ENCODE assay signal across 8 cellular contexts in the genomic region with DNA sequence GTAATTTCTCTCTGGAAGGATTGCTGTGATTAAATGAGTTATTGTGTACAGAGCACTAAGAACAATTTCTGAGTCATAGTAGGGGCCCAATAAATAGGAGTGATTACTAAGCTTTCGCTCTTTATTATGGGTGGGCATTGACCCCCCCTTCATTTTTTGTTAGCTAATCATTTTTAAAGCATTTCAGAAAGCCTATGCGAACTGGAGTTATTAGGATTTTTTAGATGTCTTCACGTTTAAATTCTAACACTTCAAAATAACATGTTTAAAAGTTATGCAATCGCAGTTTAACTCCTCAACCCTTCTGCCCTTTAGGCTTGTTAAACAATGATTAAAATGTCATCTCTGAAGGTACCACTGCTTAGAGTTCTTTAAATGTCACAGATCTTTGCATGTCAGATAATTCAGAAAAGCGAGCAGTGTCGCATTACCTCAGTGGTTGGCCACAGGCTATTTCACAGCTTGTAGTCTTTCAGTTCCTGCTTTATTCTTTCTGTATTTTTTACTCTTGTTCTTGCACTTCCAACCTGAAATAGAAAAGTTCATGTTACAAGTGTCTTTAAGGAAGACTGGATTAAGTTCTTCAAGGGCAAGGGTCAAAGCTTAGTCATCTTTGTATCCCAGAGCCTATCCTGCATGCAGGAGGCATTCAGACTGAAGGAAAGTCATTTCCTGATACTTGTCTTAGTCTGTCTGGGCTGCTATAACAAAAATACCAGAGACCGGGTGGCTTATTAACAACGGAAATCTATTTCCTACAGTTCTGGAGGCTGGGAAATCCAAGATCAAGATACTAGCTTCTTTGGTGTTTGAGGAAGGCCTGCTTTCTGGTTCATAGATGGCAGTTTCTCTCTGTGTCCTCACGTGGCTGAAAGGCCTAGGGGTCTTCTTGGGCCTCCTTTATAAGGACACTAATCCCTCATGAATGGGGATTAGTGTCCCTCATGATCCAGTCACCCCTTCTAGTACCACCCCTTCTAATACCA.
DNase-seq lines count a peak whose midpoint lies in the region; ATAC-seq and TF ChIP-seq lines count a peak whose summit lies in the region.

No MANE protein-coding gene starts in this region.

- H3K36me3 ChIP-seq in HUES48 (ENCODE audit: control insufficient read depth, insufficient read depth, low read length), result no peaks in the 10 kb centered on the region
- peaks cover 37% of the 10 kb centered on the region for H3K36me3 ChIP-seq in endodermal cell (ENCODE audit: control insufficient read depth, insufficient read depth, low read length)

- no peak overlapping the region for H3K27ac Mint-ChIP-seq in endodermal cell

- H3K4me3 ChIP-seq in HUES48 (ENCODE audit: low read depth, low read length), result no peak overlapping the region
- peak overlapping the region; percentile 0 for H3K4me3 ChIP-seq in endodermal cell (ENCODE audit: low read length)

- H3K9ac ChIP-seq in HUES48 (ENCODE audit: low read depth, low read length), result no peak overlapping the region
- H3K9ac ChIP-seq in endodermal cell (ENCODE audit: extremely low read depth, low read length, poor library complexity, severe bottlenecking), result no peak overlapping the region

- H3K27me3 ChIP-seq in HUES48 (ENCODE audit: control insufficient read depth, insufficient read depth, low read length) (no peaks in the 10 kb centered on the region), endodermal cell (ENCODE audit: control insufficient read depth, insufficient read depth, low read length, poor library complexity, severe bottlenecking) (no peaks in the 10 kb centered on the region)

- peaks cover 13% of the 10 kb centered on the region for H3K27me3 Mint-ChIP-seq in endodermal cell (ENCODE audit: insufficient read depth)

- 82 to 84% methylated on average over 8 to 9 of the region's 9 CpGs for WGBS in endodermal cell (ENCODE audit: insufficient coverage in 1 of 2, insufficient read length in 1 of 2), 2 experiments

- H3K27ac ChIP-seq in HUES48 (ENCODE audit: low read depth, low read length) (peak overlapping the region; percentile 73), endodermal cell (ENCODE audit: low read depth, low read length) (no peak overlapping the region), substantia nigra (ENCODE audit: low read depth, low read length, poor library complexity, severe bottlenecking) (no peak overlapping the region)

- no peak for TF ChIP-seq CTCF in GM10266 (IDR thresholded peaks at IDR 0.05; ENCODE audit: control insufficient read depth, insufficient read depth, low read depth, missing control alignments)
- TF ChIP-seq CTCF in endodermal cell (conservative IDR thresholded peaks at IDR 0.05), result no peak

- H3K4me3 Mint-ChIP-seq in endodermal cell, result no peak overlapping the region

- H3K9me3 ChIP-seq in HUES48 (ENCODE audit: control insufficient read depth, insufficient read depth, low read length), result no peaks in the 10 kb centered on the region
- H3K9me3 ChIP-seq in endodermal cell (ENCODE audit: control insufficient read depth, low read length), result peaks cover 7% of the 10 kb centered on the region

- no peaks in the 10 kb centered on the region for H3K9me3 Mint-ChIP-seq in endodermal cell

- H3K4me1 ChIP-seq in HUES48 (ENCODE audit: control insufficient read depth, insufficient read depth, low read length) (peaks cover 83% of the 10 kb centered on the region), endodermal cell (ENCODE audit: control insufficient read depth, insufficient read depth, low read length) (peaks cover 30% of the 10 kb centered on the region)

- DNase-seq in GM10266 (ENCODE audit: extremely low spot score) (peak; percentile 51), endodermal cell (no peak), renal cortical epithelial cell (ENCODE audit: low read depth) (peak; percentile 90), substantia nigra (lab: John Stamatoyannopoulos, UW) (no peak), NCI-H446 treated with DMSO at 0.1 percent for 48 hours (lab: John Stamatoyannopoulos, UW) (no peak)
- DNase-seq in stimulated activated naive CD4-positive, alpha-beta T cell (lab: John Stamatoyannopoulos, UW), result no peak

- peak; percentile 75 for ATAC-seq in GM21717 (IDR thresholded peaks at IDR 0.05; ENCODE audit: unreplicated experiment)

- peaks cover 19% of the 10 kb centered on the region for H3K36me3 Mint-ChIP-seq in endodermal cell (ENCODE audit: low read depth)

- peaks cover 75% of the 10 kb centered on the region for H3K4me1 Mint-ChIP-seq in endodermal cell

Comparison
In these comparisons a context has a peak if more than half of its experiments do, and no peak if none do; other contexts are left out.
1. DNase-seq: peak in GM10266 (single experiment) and renal cortical epithelial cell (single experiment); none in endodermal cell (single experiment), stimulated activated naive CD4-positive, alpha-beta T cell (0 of 6), substantia nigra (0 of 49) and NCI-H446 treated with DMSO at 0.1 percent for 48 hours (single experiment).